In genomic region chr14:61034416-61035100, GRCh38 we compare ENCODE assay signal across 8 cellular contexts. TPM values are rescaled to one million over a fixed set of nuclear protein-coding genes. Genes with fewer than 3 reads are reported as not detected.
DNase-seq lines count a peak whose midpoint lies in the region; ATAC-seq and TF ChIP-seq lines count a peak whose summit lies in the region.

No MANE protein-coding gene starts in this region.

- no peaks in the 10 kb centered on the region for H3K4me1 Mint-ChIP-seq in activated T-helper 17 cell treated with anti-CD3 and anti-CD28 coated beads, Interleukin-2, amount 50 U/mL, for 72 hours

- H2AFZ ChIP-seq in KMS-11 (ENCODE audit: low read depth), result peak overlapping the region; percentile 19; the same call in 1 of the 2 replicates

- H3K27me3 ChIP-seq in KMS-11 (ENCODE audit: insufficient read depth, low read depth), result no peaks in the 10 kb centered on the region
- no peaks in the 10 kb centered on the region for H3K27me3 ChIP-seq in foreskin keratinocyte

- H3K4me3 ChIP-seq in KMS-11 (IDR thresholded peaks at IDR 0.05; ENCODE audit: insufficient read depth, low read depth, low read length), result no peak overlapping the region

- no peaks in the 10 kb centered on the region for H3K36me3 ChIP-seq in KMS-11 (ENCODE audit: insufficient read depth)

- H3K9me3 Mint-ChIP-seq in activated T-helper 17 cell treated with anti-CD3 and anti-CD28 coated beads, Interleukin-2, amount 50 U/mL, for 72 hours, result no peaks in the 10 kb centered on the region

- DNase-seq in foreskin keratinocyte (no peak), LoVo (ENCODE audit: low spot score) (no peak), omental fat pad (ENCODE audit: low spot score) (no peak)

- no peaks in the 10 kb centered on the region for H4K20me1 ChIP-seq in KMS-11 (ENCODE audit: insufficient read depth)

- no peaks in the 10 kb centered on the region for H3K79me2 ChIP-seq in KMS-11 (ENCODE audit: insufficient read depth, low read depth)

- H3K27ac Mint-ChIP-seq in activated T-helper 17 cell treated with anti-CD3 and anti-CD28 coated beads, Interleukin-2, amount 50 U/mL, for 72 hours, result no peak overlapping the region

- H3K4me3 Mint-ChIP-seq in activated T-helper 17 cell treated with anti-CD3 and anti-CD28 coated beads, Interleukin-2, amount 50 U/mL, for 72 hours, result no peak overlapping the region

- peak; percentile 80 for ATAC-seq in GM18499 (IDR thresholded peaks at IDR 0.05; ENCODE audit: insufficient read depth, unreplicated experiment)
- ATAC-seq in GM21619 (IDR thresholded peaks at IDR 0.05; ENCODE audit: unreplicated experiment), result peak; percentile 92
- peak; percentile 31 for ATAC-seq in activated T-helper 17 cell treated with anti-CD3 and anti-CD28 coated beads, Interleukin-2, amount 50 U/mL, for 72 hours (replicated peaks)
- no peak for ATAC-seq in foreskin keratinocyte
- no peak for ATAC-seq in omental fat pad (ENCODE audit: low FRiP score)
- no peak for ATAC-seq in esophagus mucosa

- H3K36me3 Mint-ChIP-seq in activated T-helper 17 cell treated with anti-CD3 and anti-CD28 coated beads, Interleukin-2, amount 50 U/mL, for 72 hours (ENCODE audit: low read depth), result no peaks in the 10 kb centered on the region

- H3K27me3 Mint-ChIP-seq in activated T-helper 17 cell treated with anti-CD3 and anti-CD28 coated beads, Interleukin-2, amount 50 U/mL, for 72 hours, result no peaks in the 10 kb centered on the region

- H3K4me1 ChIP-seq in KMS-11 (ENCODE audit: low read depth, poor library complexity, severe bottlenecking) (peaks cover 30% of the 10 kb centered on the region), foreskin keratinocyte (peaks cover 9% of the 10 kb centered on the region)

- H3K9ac ChIP-seq in KMS-11, result no peak overlapping the region; the same call in 1 of the 2 replicates

- H3K4me2 ChIP-seq in KMS-11, result peak overlapping the region; percentile 64

- TF ChIP-seq CTCF in KMS-11 (conservative IDR thresholded peaks at IDR 0.05; ENCODE audit: low read depth, low read length) (no peak), foreskin keratinocyte (conservative IDR thresholded peaks at IDR 0.05) (no peak), omental fat pad (IDR thresholded peaks at IDR 0.05) (no peak)

- H3K27ac ChIP-seq in KMS-11, result peak overlapping the region; percentile 62
- no peak overlapping the region for H3K27ac ChIP-seq in foreskin keratinocyte

RNA-seq across cellular contexts. Expression of gene SLC38A6, which starts 53.5 kb away (rescaled TPM):
- total RNA-seq in activated T-helper 17 cell treated with anti-CD3 and anti-CD28 coated beads, Interleukin-2, amount 50 U/mL, for 72 hours, result 10 to 100 TPM in 1 of 2 donors, 1 to 10 TPM in 1; 8.7 to 11.8 TPM
- 9.2 and 9.4 TPM in 2 replicates for total RNA-seq in foreskin keratinocyte
- polyA plus RNA-seq in foreskin keratinocyte, result 7.2 and 7.9 TPM in 2 replicates
- 10 to 100 TPM; 20.9 to 33.3 (median 24.5) TPM for total RNA-seq in omental fat pad
- total RNA-seq in esophagus mucosa, result 3.4 TPM

RNA-seq across cellular contexts. Expression of gene TRMT5, which starts 53.7 kb away (rescaled TPM):
- 10 to 100 TPM; 16.4 to 16.5 TPM for total RNA-seq in activated T-helper 17 cell treated with anti-CD3 and anti-CD28 coated beads, Interleukin-2, amount 50 U/mL, for 72 hours
- total RNA-seq in foreskin keratinocyte (14.6 and 17.2 TPM in 2 replicates), omental fat pad (10 to 100 TPM in 2 of 4 donors, 1 to 10 TPM in 2; 5.6 to 21.1 (median 13.3) TPM), esophagus mucosa (9.6 TPM)
- 5.3 and 7.0 TPM in 2 replicates for polyA plus RNA-seq in foreskin keratinocyte

Comparison
In these comparisons a context has a peak if more than half of its experiments do, and no peak if none do; other contexts are left out.
1. ATAC-seq: peak in GM18499 (single experiment), GM21619 (single experiment) and activated T-helper 17 cell treated with anti-CD3 and anti-CD28 coated beads, Interleukin-2, amount 50 U/mL, for 72 hours (single experiment); none in foreskin keratinocyte (single experiment), omental fat pad (single experiment) and esophagus mucosa (single experiment).